ENCODE assay signal across 25 cellular contexts in the genomic region with DNA sequence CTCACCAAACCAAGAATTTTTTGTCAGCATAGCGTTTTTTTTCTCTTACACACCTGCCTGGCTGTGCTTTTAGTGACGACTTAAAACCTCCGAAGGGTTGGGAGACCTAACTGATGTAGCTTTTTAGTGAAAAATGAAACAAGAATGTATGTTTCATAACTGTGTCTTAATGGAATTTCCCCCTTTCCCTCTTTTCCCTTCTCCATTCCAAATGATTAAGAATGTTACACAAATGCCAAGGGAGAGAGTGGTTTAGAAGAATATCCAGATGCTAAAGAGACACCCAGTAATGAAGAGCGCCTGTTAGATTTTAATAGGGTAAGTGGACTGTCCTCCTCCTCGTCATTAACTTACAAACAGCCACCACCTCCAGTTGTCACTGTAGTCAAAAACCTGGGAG. TPM values are rescaled to one million over a fixed set of nuclear protein-coding genes. Genes with fewer than 3 reads are reported as not detected.
DNase-seq lines count a peak whose midpoint lies in the region; ATAC-seq and TF ChIP-seq lines count a peak whose summit lies in the region.
"Had no signal": no experiment of that assay in that cellular context is flagged by ENCODE, and none has a peak within 500 bp of the region (broad histone marks: within the 10 kb centered on the region; RNA-seq: fewer than 3 reads in every experiment).

No MANE protein-coding gene starts in this region.

- WGBS in stomach, 5 donors: 90 to 95% (median 93%) methylated on average over 5 of the region's 5 CpGs

- TF ChIP-seq CTCF in WTC11 (IDR thresholded peaks at IDR 0.05) (no peak), stomach (IDR thresholded peaks at IDR 0.05) (no peak)

- H3K27me3 ChIP-seq in skeletal muscle tissue (ENCODE audit: control insufficient read depth in 3 of 3, insufficient read depth in 3 of 3, low read length in 3 of 3) (no peaks in the 10 kb centered on the region), stomach (no peaks in the 10 kb centered on the region)
- H3K27me3 ChIP-seq: ascending aorta had no signal

- TF ChIP-seq POLR2A in stomach (IDR thresholded peaks at IDR 0.05): no peak

- peaks cover 34 to 44% (median 38%) of the 10 kb centered on the region in 3 donors for H3K4me1 ChIP-seq in skeletal muscle tissue (ENCODE audit: control insufficient read depth in 3 of 3, insufficient read depth in 3 of 3, low read length in 3 of 3)
- H3K4me1 ChIP-seq in stomach: peaks cover 0 to 16% (median 3%) of the 10 kb centered on the region in 4 donors
- H3K4me1 ChIP-seq: ascending aorta, parathyroid adenoma had no signal

- H3K36me3 Mint-ChIP-seq in WTC11: peaks cover 43% of the 10 kb centered on the region

- CTCF ChIA-PET in WTC11 (lab: Charles Lee): no interaction called here

- H3K9ac ChIP-seq in skeletal muscle tissue (ENCODE audit: low read depth in 1 of 3, low read length in 3 of 3): no peak overlapping the region
- H3K9ac ChIP-seq: parathyroid adenoma had no signal

- no peak overlapping the region for H3K4me3 Mint-ChIP-seq in WTC11
- H3K4me3 Mint-ChIP-seq: activated T-cell treated with anti-CD3 and anti-CD28 coated beads, Interleukin-2, amount 50 U/mL, for 4 hours; CD8-positive, alpha-beta memory T cell had no signal

- ATAC-seq in WTC11 (no peak), GM19452 (IDR thresholded peaks at IDR 0.05; ENCODE audit: unreplicated experiment) (no peak)
- ATAC-seq: activated T-cell treated with anti-CD3 and anti-CD28 coated beads, Interleukin-2, amount 50 U/mL, for 4 hours; HepG2; left cardiac atrium; PC-3; sciatic nerve had no signal

- DNase-seq in EH (ENCODE audit: low read depth): peak; percentile 60
- no peak for DNase-seq in WTC11 (ENCODE audit: low spot score)
- peak; percentile 65 for DNase-seq in fibroblast of peridontal ligament (ENCODE audit: extremely low read depth)
- no peak for DNase-seq in NCI-H1417 (lab: John Stamatoyannopoulos, UW)
- no peak for DNase-seq in stomach
- DNase-seq: activated CD4-positive, CD25-positive, alpha-beta regulatory T cell treated with anti-CD3 and anti-CD28 coated beads, Interleukin-2, amount 50 U/mL, for 72 hours; activated naive CD4-positive, alpha-beta T cell treated with Interleukin-2 at 50 U/mL for 16 hours; activated T-cell treated with anti-CD3 and anti-CD28 coated beads, Interleukin-2, amount 50 U/mL, for 4 hours; CD8-positive, alpha-beta memory T cell; DMS53; effector CD4-positive, alpha-beta T cell; left cardiac atrium; mesendoderm; NCI-H1105; NCI-H2081 treated with DMSO at 0.1 percent for 48 hours; NCI-H446 treated with DMSO at 0.1 percent for 48 hours; PC-3; Right ventricle myocardium superior; substantia nigra had no signal

- no peaks in the 10 kb centered on the region for H3K9me3 Mint-ChIP-seq in WTC11
- H3K9me3 Mint-ChIP-seq: activated T-cell treated with anti-CD3 and anti-CD28 coated beads, Interleukin-2, amount 50 U/mL, for 4 hours; CD8-positive, alpha-beta memory T cell had no signal

- no peaks in the 10 kb centered on the region for H3K27me3 Mint-ChIP-seq in WTC11 (ENCODE audit: low read depth)

- H3K4me3 ChIP-seq in skeletal muscle tissue (ENCODE audit: low read length in 3 of 3) (no peak overlapping the region), stomach (no peak overlapping the region)
- H3K4me3 ChIP-seq: ascending aorta had no signal

- H3K4me1 Mint-ChIP-seq in WTC11: 0 out of 2 replicates have a peak, but pooled peaks cover 2% of the 10 kb centered on the region

- H3K36me3 ChIP-seq in skeletal muscle tissue (ENCODE audit: control insufficient read depth in 3 of 3, insufficient read depth in 3 of 3, low read length in 3 of 3): peaks cover 76 to 82% (median 78%) of the 10 kb centered on the region in 3 donors
- peaks cover 70 to 97% (median 97%) of the 10 kb centered on the region in 4 donors for H3K36me3 ChIP-seq in stomach

- no peaks in the 10 kb centered on the region for H3K9me3 ChIP-seq in skeletal muscle tissue (ENCODE audit: control insufficient read depth in 3 of 3, low read length in 3 of 3)
- H3K9me3 ChIP-seq in stomach: no peaks in the 10 kb centered on the region
- H3K9me3 ChIP-seq: ascending aorta had no signal

- POLR2A ChIA-PET in WTC11 (lab: Charles Lee): no interaction called here

- peak overlapping the region; percentile 44; the same call in 1 of the 2 replicates for H3K27ac Mint-ChIP-seq in WTC11

- H3K27ac ChIP-seq in skeletal muscle tissue (ENCODE audit: low read depth, low read length) (peak overlapping the region; percentile 36), stomach (no peak overlapping the region)
- H3K27ac ChIP-seq: ascending aorta, parathyroid adenoma had no signal

- intact Hi-C loops in stomach (cut with DNase I; ENCODE audit: low total_unique reads): loop anchor here (5.0 kb wide), 1 partner anchor 154 kb away; no protein-coding TSS in a partner anchor

- TF ChIP-seq EP300 in stomach (IDR thresholded peaks at IDR 0.05): no peak

TF ChIP-seq in WTC11, 78 proteins besides CTCF, POLR2A, EP300 and RAD21 (continues in another document):
- TF ChIP-seq, protein P1, sequence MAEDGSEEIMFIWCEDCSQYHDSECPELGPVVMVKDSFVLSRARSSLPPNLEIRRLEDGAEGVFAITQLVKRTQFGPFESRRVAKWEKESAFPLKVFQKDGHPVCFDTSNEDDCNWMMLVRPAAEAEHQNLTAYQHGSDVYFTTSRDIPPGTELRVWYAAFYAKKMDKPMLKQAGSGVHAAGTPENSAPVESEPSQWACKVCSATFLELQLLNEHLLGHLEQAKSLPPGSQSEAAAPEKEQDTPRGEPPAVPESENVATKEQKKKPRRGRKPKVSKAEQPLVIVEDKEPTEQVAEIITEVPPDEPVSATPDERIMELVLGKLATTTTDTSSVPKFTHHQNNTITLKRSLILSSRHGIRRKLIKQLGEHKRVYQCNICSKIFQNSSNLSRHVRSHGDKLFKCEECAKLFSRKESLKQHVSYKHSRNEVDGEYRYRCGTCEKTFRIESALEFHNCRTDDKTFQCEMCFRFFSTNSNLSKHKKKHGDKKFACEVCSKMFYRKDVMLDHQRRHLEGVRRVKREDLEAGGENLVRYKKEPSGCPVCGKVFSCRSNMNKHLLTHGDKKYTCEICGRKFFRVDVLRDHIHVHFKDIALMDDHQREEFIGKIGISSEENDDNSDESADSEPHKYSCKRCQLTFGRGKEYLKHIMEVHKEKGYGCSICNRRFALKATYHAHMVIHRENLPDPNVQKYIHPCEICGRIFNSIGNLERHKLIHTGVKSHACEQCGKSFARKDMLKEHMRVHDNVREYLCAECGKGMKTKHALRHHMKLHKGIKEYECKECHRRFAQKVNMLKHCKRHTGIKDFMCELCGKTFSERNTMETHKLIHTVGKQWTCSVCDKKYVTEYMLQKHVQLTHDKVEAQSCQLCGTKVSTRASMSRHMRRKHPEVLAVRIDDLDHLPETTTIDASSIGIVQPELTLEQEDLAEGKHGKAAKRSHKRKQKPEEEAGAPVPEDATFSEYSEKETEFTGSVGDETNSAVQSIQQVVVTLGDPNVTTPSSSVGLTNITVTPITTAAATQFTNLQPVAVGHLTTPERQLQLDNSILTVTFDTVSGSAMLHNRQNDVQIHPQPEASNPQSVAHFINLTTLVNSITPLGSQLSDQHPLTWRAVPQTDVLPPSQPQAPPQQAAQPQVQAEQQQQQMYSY (CRISPR knock-in tag; IDR thresholded peaks at IDR 0.05): no peak
- TF ChIP-seq OVOL2 (CRISPR knock-in tag; IDR thresholded peaks at IDR 0.05; ENCODE audit: borderline replicate concordance): no peak
- TF ChIP-seq ATF1 (CRISPR knock-in tag; IDR thresholded peaks at IDR 0.05): no peak
- TF ChIP-seq, protein P2, sequence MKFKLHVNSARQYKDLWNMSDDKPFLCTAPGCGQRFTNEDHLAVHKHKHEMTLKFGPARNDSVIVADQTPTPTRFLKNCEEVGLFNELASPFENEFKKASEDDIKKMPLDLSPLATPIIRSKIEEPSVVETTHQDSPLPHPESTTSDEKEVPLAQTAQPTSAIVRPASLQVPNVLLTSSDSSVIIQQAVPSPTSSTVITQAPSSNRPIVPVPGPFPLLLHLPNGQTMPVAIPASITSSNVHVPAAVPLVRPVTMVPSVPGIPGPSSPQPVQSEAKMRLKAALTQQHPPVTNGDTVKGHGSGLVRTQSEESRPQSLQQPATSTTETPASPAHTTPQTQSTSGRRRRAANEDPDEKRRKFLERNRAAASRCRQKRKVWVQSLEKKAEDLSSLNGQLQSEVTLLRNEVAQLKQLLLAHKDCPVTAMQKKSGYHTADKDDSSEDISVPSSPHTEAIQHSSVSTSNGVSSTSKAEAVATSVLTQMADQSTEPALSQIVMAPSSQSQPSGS (CRISPR knock-in tag; IDR thresholded peaks at IDR 0.05; ENCODE audit: borderline replicate concordance, low read depth): no peak
- TF ChIP-seq, protein P3, sequence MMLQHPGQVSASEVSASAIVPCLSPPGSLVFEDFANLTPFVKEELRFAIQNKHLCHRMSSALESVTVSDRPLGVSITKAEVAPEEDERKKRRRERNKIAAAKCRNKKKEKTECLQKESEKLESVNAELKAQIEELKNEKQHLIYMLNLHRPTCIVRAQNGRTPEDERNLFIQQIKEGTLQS (CRISPR knock-in tag; conservative IDR thresholded peaks at IDR 0.05): no peak
- TF ChIP-seq, protein P4, sequence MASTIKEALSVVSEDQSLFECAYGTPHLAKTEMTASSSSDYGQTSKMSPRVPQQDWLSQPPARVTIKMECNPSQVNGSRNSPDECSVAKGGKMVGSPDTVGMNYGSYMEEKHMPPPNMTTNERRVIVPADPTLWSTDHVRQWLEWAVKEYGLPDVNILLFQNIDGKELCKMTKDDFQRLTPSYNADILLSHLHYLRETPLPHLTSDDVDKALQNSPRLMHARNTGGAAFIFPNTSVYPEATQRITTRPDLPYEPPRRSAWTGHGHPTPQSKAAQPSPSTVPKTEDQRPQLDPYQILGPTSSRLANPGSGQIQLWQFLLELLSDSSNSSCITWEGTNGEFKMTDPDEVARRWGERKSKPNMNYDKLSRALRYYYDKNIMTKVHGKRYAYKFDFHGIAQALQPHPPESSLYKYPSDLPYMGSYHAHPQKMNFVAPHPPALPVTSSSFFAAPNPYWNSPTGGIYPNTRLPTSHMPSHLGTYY (CRISPR knock-in tag; IDR thresholded peaks at IDR 0.05): no peak
- no peak for TF ChIP-seq MYBL2 (CRISPR knock-in tag; IDR thresholded peaks at IDR 0.05)
- TF ChIP-seq, protein P5, sequence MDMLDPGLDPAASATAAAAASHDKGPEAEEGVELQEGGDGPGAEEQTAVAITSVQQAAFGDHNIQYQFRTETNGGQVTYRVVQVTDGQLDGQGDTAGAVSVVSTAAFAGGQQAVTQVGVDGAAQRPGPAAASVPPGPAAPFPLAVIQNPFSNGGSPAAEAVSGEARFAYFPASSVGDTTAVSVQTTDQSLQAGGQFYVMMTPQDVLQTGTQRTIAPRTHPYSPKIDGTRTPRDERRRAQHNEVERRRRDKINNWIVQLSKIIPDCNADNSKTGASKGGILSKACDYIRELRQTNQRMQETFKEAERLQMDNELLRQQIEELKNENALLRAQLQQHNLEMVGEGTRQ (CRISPR knock-in tag; IDR thresholded peaks at IDR 0.05): no peak

RNA-seq across cellular contexts. Expression of a gene that starts 33.2 kb away (rescaled TPM):
- 42.4 to 45.1 TPM (median 43.4 TPM) in 3 replicates for total RNA-seq in WTC11 (2021)
- total RNA-seq in skeletal muscle tissue: 40.2 TPM
- total RNA-seq in stomach: 10 to 100 TPM; 33.5 to 72.4 (median 40.8) TPM
- polyA plus RNA-seq in stomach: 10 to 100 TPM; 19.5 to 42.5 (median 40.0) TPM

Comparison
In these comparisons a context has a peak if more than half of its experiments do, and no peak if none do; other contexts are left out.
1. DNase-seq: peak in EH (single experiment) and fibroblast of peridontal ligament (single experiment); none in WTC11 (single experiment), NCI-H1417 (0 of 3) and stomach (single experiment).